Comparison of ENCODE assay signal across 10 cellular contexts in the genomic region with DNA sequence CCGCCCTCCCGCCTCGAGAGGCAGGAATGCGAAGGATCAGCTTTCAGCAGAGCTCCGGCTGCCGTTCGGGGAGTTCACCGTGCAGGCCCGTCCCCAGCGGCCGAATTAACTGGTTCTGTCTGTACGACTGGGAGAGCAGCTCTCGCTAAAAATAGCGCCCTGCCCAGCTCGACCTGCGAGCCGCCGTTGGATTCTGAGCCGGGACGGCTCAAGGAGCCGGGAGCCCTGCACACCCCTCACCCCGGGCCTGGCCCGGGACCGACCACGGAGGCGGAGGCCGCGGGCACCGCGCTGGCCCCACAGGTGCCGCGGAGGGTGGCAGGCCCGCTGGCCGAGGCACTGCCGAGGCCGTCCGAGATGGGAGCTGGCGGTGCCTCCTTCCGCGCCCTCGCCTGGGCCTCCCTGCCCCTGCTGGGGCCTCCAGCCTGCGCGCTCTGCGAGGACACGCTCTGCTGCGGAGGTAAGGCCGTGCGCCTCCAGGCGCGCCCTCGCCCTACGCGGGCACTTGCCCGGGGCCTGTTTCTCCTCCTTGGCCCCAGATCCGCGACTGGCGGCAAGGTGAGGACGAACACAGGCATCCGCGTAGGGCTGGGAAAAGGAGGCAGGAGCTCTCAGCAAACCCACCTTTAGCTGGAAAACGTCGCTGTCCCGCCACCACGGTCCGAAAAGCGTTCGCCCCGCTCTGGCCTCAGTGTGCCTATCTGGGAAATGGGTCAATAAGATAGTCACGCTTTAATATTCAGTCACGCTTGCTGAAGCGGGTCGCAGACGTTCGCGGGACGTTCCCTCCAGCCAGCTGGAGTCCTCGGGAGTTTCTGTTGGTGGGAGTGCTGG. TPM values are rescaled to one million over a fixed set of nuclear protein-coding genes. Genes with fewer than 3 reads are reported as not detected.
DNase-seq lines count a peak whose midpoint lies in the region; ATAC-seq and TF ChIP-seq lines count a peak whose summit lies in the region.
"Had no signal": no experiment of that assay in that cellular context is flagged by ENCODE, and none has a peak within 500 bp of the region (broad histone marks: within the 10 kb centered on the region; RNA-seq: fewer than 3 reads in every experiment).

No MANE protein-coding gene starts in this region.

- TF ChIP-seq CTCF in endodermal cell (conservative IDR thresholded peaks at IDR 0.05) (peak; percentile 70), lower lobe of right lung (IDR thresholded peaks at IDR 0.05) (peak; percentile 40), upper lobe of right lung (IDR thresholded peaks at IDR 0.05) (peak; percentile 37)

- ATAC-seq in lower lobe of right lung (peak; percentile 78 to 84), upper lobe of right lung (peak; percentile 76), HG02678 (IDR thresholded peaks at IDR 0.05; ENCODE audit: unreplicated experiment) (no peak), T-cell (replicated peaks in 1 of 4) (no peak)
- ATAC-seq in naive thymus-derived CD8-positive, alpha-beta T cell = no peak

- H3K36me3 Mint-ChIP-seq in endodermal cell (ENCODE audit: low read depth) (no peaks in the 10 kb centered on the region), T-cell (peaks cover 4% of the 10 kb centered on the region)
- H3K36me3 Mint-ChIP-seq in naive thymus-derived CD8-positive, alpha-beta T cell = peaks cover 2 to 11% (median 3%) of the 10 kb centered on the region in 3 donors

- peaks cover 13% of the 10 kb centered on the region for H3K27me3 ChIP-seq in endodermal cell (ENCODE audit: control insufficient read depth, insufficient read depth, low read length, poor library complexity, severe bottlenecking)
- peaks cover 18% of the 10 kb centered on the region for H3K27me3 ChIP-seq in lower lobe of right lung (ENCODE audit: low read depth)
- peaks cover 15% of the 10 kb centered on the region for H3K27me3 ChIP-seq in upper lobe of right lung

- H3K27me3 Mint-ChIP-seq in endodermal cell (ENCODE audit: insufficient read depth) (peaks cover 37% of the 10 kb centered on the region), T-cell (peaks cover 60 to 62% of the 10 kb centered on the region in 2 donors)
- H3K27me3 Mint-ChIP-seq in naive thymus-derived CD8-positive, alpha-beta T cell = peaks cover 36 to 74% (median 58%) of the 10 kb centered on the region in 5 donors

- H3K36me3 ChIP-seq in endodermal cell (ENCODE audit: control insufficient read depth, insufficient read depth, low read length) (no peaks in the 10 kb centered on the region), lower lobe of right lung (no peaks in the 10 kb centered on the region), upper lobe of right lung (no peaks in the 10 kb centered on the region)

- POLR2A ChIA-PET in naive thymus-derived CD8-positive, alpha-beta T cell (lab: Charles Lee) = no interaction called here
- POLR2A ChIA-PET in T-cell (lab: Charles Lee) = no interaction called here

- H3K27ac Mint-ChIP-seq in endodermal cell (peak overlapping the region; percentile 92), T-cell (no peak overlapping the region)
- H3K27ac Mint-ChIP-seq in naive thymus-derived CD8-positive, alpha-beta T cell = no peak overlapping the region
- H3K27ac Mint-ChIP-seq: stimulated activated naive CD8-positive, alpha-beta T cell treated with anti-CD3 and anti-CD28 coated beads, Interleukin-15, Interleukin-2, amounts not matched to agents 100 ng/mL and 50 ng/mL, for 24 hours had no signal

- CTCF ChIA-PET in T-cell (lab: Charles Lee) = no interaction called here

- DNase-seq in DMS79 treated with DMSO at 0.1 percent for 48 hours (lab: John Stamatoyannopoulos, UW) (peak; percentile 30), DMS79 (lab: John Stamatoyannopoulos, UW) (no peak), endodermal cell (peak; percentile 97), lower lobe of right lung (peak; percentile 89), upper lobe of right lung (peak; percentile 91), T-cell (no peak)
- DNase-seq in naive thymus-derived CD8-positive, alpha-beta T cell = no peak

- H3K4me1 ChIP-seq in endodermal cell (ENCODE audit: control insufficient read depth, insufficient read depth, low read length) = peaks cover 11% of the 10 kb centered on the region
- H3K4me1 ChIP-seq in lower lobe of right lung = peaks cover 23% of the 10 kb centered on the region
- H3K4me1 ChIP-seq in upper lobe of right lung = peaks cover 27% of the 10 kb centered on the region

- H3K4me1 Mint-ChIP-seq in endodermal cell (peaks cover 4% of the 10 kb centered on the region), T-cell (peaks cover 0 to 5% (median 4%) of the 10 kb centered on the region in 3 donors)
- peaks cover 0 to 11% (median 3%) of the 10 kb centered on the region in 4 donors for H3K4me1 Mint-ChIP-seq in naive thymus-derived CD8-positive, alpha-beta T cell

- WGBS in endodermal cell (ENCODE audit: insufficient coverage in 1 of 2, insufficient read length in 1 of 2), 2 experiments = 2 to 3% methylated on average over 13 to 77 of the region's 77 CpGs

- peak overlapping the region; percentile 66 for H3K4me3 Mint-ChIP-seq in endodermal cell
- peak overlapping the region in 1 of 10 donors; percentile 33 for H3K4me3 Mint-ChIP-seq in naive thymus-derived CD8-positive, alpha-beta T cell
- H3K4me3 Mint-ChIP-seq in T-cell = peak overlapping the region in 1 of 3 donors; percentile 37
- H3K4me3 Mint-ChIP-seq: stimulated activated naive CD8-positive, alpha-beta T cell treated with anti-CD3 and anti-CD28 coated beads, Interleukin-15, Interleukin-2, amounts not matched to agents 100 ng/mL and 50 ng/mL, for 24 hours had no signal

- peak overlapping the region; percentile 72 for H3K9ac ChIP-seq in endodermal cell (ENCODE audit: extremely low read depth, low read length, poor library complexity, severe bottlenecking)

- H3K27ac ChIP-seq in endodermal cell (ENCODE audit: low read depth, low read length) (peak overlapping the region; percentile 12), lower lobe of right lung (peak overlapping the region; percentile 88), upper lobe of right lung (peak overlapping the region; percentile 87)
- H3K27ac ChIP-seq: HL-60 had no signal

- H3K4me3 ChIP-seq in endodermal cell (ENCODE audit: low read length) = peak overlapping the region; percentile 77
- H3K4me3 ChIP-seq in lower lobe of right lung = peak overlapping the region; percentile 64
- H3K4me3 ChIP-seq in upper lobe of right lung = peak overlapping the region; percentile 65

- H3K9me3 Mint-ChIP-seq in endodermal cell (peaks cover 15% of the 10 kb centered on the region), T-cell (peaks cover 6 to 13% (median 7%) of the 10 kb centered on the region in 3 donors)
- peaks cover 6 to 27% (median 9%) of the 10 kb centered on the region in 9 donors for H3K9me3 Mint-ChIP-seq in naive thymus-derived CD8-positive, alpha-beta T cell
- H3K9me3 Mint-ChIP-seq: stimulated activated naive CD8-positive, alpha-beta T cell treated with anti-CD3 and anti-CD28 coated beads, Interleukin-15, Interleukin-2, amounts not matched to agents 100 ng/mL and 50 ng/mL, for 24 hours had no signal

- H3K9me3 ChIP-seq in endodermal cell (ENCODE audit: control insufficient read depth, low read length) (peaks cover 13% of the 10 kb centered on the region), lower lobe of right lung (no peaks in the 10 kb centered on the region), upper lobe of right lung (no peaks in the 10 kb centered on the region)

- intact Hi-C loops in lower lobe of right lung (cut with DNase I) = no loop called here
- intact Hi-C loops in upper lobe of right lung (cut with DNase I) = no loop called here

RNA-seq across cellular contexts. Expression of a gene that starts 53.0 kb away (rescaled TPM):
- total RNA-seq in endodermal cell (10 to 100 TPM; 70.7 to 71.0 TPM), lower lobe of right lung (54.1 TPM), upper lobe of right lung (81.6 TPM), T-cell (under 1 TPM in 4 of 5 donors, not detected in 1; 0.22 to 0.53 (median 0.34) TPM)
- polyA plus RNA-seq in endodermal cell (2013, experiment 1 of 2) = 33.4 TPM
- polyA plus RNA-seq in endodermal cell (2013, experiment 2 of 2) = 36.0 TPM
- not detected for total RNA-seq in naive thymus-derived CD8-positive, alpha-beta T cell
- not detected for polyA plus RNA-seq in naive thymus-derived CD8-positive, alpha-beta T cell

Comparison
In these comparisons a context has a peak if more than half of its experiments do, and no peak if none do; other contexts are left out.
1. DNase-seq: peak in DMS79 treated with DMSO at 0.1 percent for 48 hours (single experiment), endodermal cell (single experiment), lower lobe of right lung (single experiment) and upper lobe of right lung (single experiment); none in DMS79 (single experiment), naive thymus-derived CD8-positive, alpha-beta T cell (0 of 10) and T-cell (0 of 34).
2. H3K27ac ChIP-seq: peak in every context shown above with its lines; median percentile 88 in lower lobe of right lung; 87 in upper lobe of right lung; 12 in endodermal cell.
3. ATAC-seq: peak in lower lobe of right lung (2 of 2) and upper lobe of right lung (single experiment); none in HG02678 (single experiment), naive thymus-derived CD8-positive, alpha-beta T cell (0 of 2) and T-cell (0 of 4).
4. RNA of a gene that starts 53.0 kb away (total RNA-seq): 81.6 TPM in upper lobe of right lung (single experiment), 70.7 to 71.0 TPM in endodermal cell and 54.1 TPM in lower lobe of right lung (single experiment); 0.22 to 0.53 TPM in T-cell and not detected in naive thymus-derived CD8-positive, alpha-beta T cell; every median in the first group is over 10 times any median in the second.
5. Peak in every context shown above with its lines, with median percentiles within 50 percentile points of each other: H3K4me3 ChIP-seq and CTCF ChIP-seq.